11 cellular contexts compared by ENCODE assay signal in the genomic region with DNA sequence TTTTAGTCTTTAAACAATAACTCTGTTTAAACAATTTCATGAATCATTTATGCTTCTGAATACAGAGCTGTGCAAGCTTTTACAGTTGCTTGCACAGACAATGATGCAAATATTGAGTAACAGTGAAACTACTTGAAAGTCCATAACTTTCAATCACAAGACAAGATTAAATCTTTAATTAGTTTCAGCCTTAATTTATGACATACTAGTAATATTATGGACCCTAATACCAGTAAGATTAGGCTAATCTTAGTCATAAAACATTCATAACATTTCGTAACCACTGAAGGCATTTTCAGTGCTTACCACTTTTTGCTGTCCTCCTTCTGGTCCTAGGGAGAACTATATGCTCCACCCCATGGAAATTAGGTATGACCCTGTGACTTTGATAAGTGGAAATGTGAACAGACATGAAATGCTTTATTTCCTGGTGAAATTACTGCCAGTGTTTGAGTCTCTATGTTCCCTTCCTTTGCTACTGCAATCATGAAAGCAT. TPM values are rescaled to one million over a fixed set of nuclear protein-coding genes. Genes with fewer than 3 reads are reported as not detected.
DNase-seq lines count a peak whose midpoint lies in the region; ATAC-seq lines count a peak whose summit lies in the region.
"Had no signal": no experiment of that assay in that cellular context is flagged by ENCODE, and none has a peak within 500 bp of the region (broad histone marks: within the 10 kb centered on the region; RNA-seq: fewer than 3 reads in every experiment).

No MANE protein-coding gene starts in this region.

- ATAC-seq in esophagus mucosa (peak; percentile 63), GM19351 (IDR thresholded peaks at IDR 0.05; ENCODE audit: unreplicated experiment) (no peak), GM21737 (IDR thresholded peaks at IDR 0.05; ENCODE audit: unreplicated experiment) (no peak), sciatic nerve (no peak)

- intact Hi-C loops in sciatic nerve (cut with DNase I), result no loop called here

- peak; percentile 69 for DNase-seq in EH (ENCODE audit: low read depth)
- peak; percentile 39 for DNase-seq in NCI-H226
- DNase-seq in renal cortical epithelial cell (ENCODE audit: low read depth), result peak; percentile 80
- no peak for DNase-seq in sciatic nerve (ENCODE audit: low spot score)
- DNase-seq: anterior cingulate cortex, KG1, testis, WERI-Rb-1 had no signal

RNA-seq across cellular contexts. Expression of a gene that starts 1.8 kb away (rescaled TPM):
- total RNA-seq in esophagus mucosa (92.0 TPM), renal cortical epithelial cell (11.6 and 117 TPM in 2 replicates), sciatic nerve (119 TPM)
